15 cellular contexts compared by ENCODE assay signal in the genomic region with DNA sequence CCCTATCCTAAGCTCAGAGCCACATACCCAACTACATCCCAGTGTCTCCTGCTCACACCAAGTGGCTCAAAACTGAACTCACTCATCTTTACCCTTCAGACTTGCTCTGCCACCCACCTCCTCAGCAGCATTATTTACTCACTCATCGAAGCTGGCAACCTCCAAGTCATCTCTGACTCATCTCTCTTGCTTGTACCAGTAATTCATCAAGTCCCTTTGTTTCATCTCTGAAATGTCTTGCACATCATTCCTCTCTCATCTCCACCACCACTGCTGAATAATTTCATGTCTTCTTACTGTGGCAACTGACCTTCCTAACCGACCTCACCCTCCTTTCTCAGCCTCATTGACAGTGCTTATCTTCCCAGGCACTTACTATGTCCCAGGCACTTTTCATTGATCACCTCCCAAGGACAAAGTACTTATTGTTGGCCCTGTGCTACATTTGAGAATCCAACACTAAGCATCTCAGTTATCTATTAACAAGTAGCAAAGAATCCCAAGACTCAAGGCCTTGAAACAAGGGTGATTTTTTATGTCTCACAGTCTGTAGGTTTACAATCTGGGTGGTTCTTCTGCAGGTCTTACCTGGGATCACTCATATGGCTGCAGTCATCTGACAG.
DNase-seq lines count a peak whose midpoint lies in the region; ATAC-seq, FAIRE-seq and TF ChIP-seq lines count a peak whose summit lies in the region.
"Had no signal": no experiment of that assay in that cellular context is flagged by ENCODE, and none has a peak within 500 bp of the region (broad histone marks: within the 10 kb centered on the region; RNA-seq: fewer than 3 reads in every experiment).

No MANE protein-coding gene starts in this region.

- intact Hi-C loops in activated naive CD4-positive, alpha-beta T cell treated with anti-CD3 and anti-CD28 coated beads for 36 hours (cut with micrococcal nuclease): loop anchor here (1.0 to 5.0 kb wide), 3 partner anchors 10 to 67 kb away; no protein-coding TSS in a partner anchor

- peak; percentile 55 for DNase-seq in activated naive CD4-positive, alpha-beta T cell treated with anti-CD3 and anti-CD28 coated beads for 36 hours
- DNase-seq in activated naive CD4-positive, alpha-beta T cell treated with anti-CD3 and anti-CD28 coated beads, Interleukin-2, amount 10 ng/mL, durations not matched to agents 7 days and 5 days: no peak
- DNase-seq in LHCN-M2 (ENCODE audit: low read depth) (peak; percentile 5), dedifferentiated amniotic fluid mesenchymal stem cell (ENCODE audit: extremely low spot score) (peak; percentile 38), GM12892 (ENCODE audit: insufficient read length) (no peak), chondrocyte (ENCODE audit: low spot score) (no peak)
- peak; percentile 22 for DNase-seq in stimulated activated CD4-positive, alpha-beta T cell treated with anti-CD3 and anti-CD28 coated beads, Interleukin-4, amount 100 ng/mL, for 24 hours
- DNase-seq: activated naive CD4-positive, alpha-beta T cell treated with anti-CD3 and anti-CD28 coated beads, Interleukin-2, amount 50 U/mL, for 16 hours; AML-193; GOT3; MM.1S; NCI-H2171 treated with DMSO at 0.1 percent for 48 hours had no signal

- no peak for ATAC-seq in GM21723 (IDR thresholded peaks at IDR 0.05; ENCODE audit: unreplicated experiment)
- ATAC-seq: GM12878 had no signal

- H3K27me3 Mint-ChIP-seq in activated naive CD4-positive, alpha-beta T cell treated with anti-CD3 and anti-CD28 coated beads for 36 hours (ENCODE audit: low read depth): peaks cover 14% of the 10 kb centered on the region
- peaks cover 11% of the 10 kb centered on the region for H3K27me3 Mint-ChIP-seq in activated naive CD4-positive, alpha-beta T cell treated with anti-CD3 and anti-CD28 coated beads, Interleukin-2, amount 10 ng/mL, durations not matched to agents 7 days and 5 days
- H3K27me3 Mint-ChIP-seq in chondrocyte (ENCODE audit: low read depth): peaks cover 11% of the 10 kb centered on the region

- no peak for TF ChIP-seq POLR2A in GM12892 (IDR thresholded peaks at IDR 0.05; ENCODE audit: low read depth, low read length)

- no peak overlapping the region for H3K27ac Mint-ChIP-seq in activated naive CD4-positive, alpha-beta T cell treated with anti-CD3 and anti-CD28 coated beads for 36 hours
- H3K27ac Mint-ChIP-seq in activated naive CD4-positive, alpha-beta T cell treated with anti-CD3 and anti-CD28 coated beads, Interleukin-2, amount 10 ng/mL, durations not matched to agents 7 days and 5 days: no peak overlapping the region
- no peak overlapping the region for H3K27ac Mint-ChIP-seq in chondrocyte (ENCODE audit: unreplicated experiment)

- peaks cover 8% of the 10 kb centered on the region for H3K4me1 Mint-ChIP-seq in activated naive CD4-positive, alpha-beta T cell treated with anti-CD3 and anti-CD28 coated beads for 36 hours (ENCODE audit: low read depth)
- no peaks in the 10 kb centered on the region for H3K4me1 Mint-ChIP-seq in activated naive CD4-positive, alpha-beta T cell treated with anti-CD3 and anti-CD28 coated beads, Interleukin-2, amount 10 ng/mL, durations not matched to agents 7 days and 5 days
- H3K4me1 Mint-ChIP-seq in chondrocyte (ENCODE audit: low read depth): no peaks in the 10 kb centered on the region

- H3K9me3 Mint-ChIP-seq in activated naive CD4-positive, alpha-beta T cell treated with anti-CD3 and anti-CD28 coated beads for 36 hours: no peaks in the 10 kb centered on the region
- H3K9me3 Mint-ChIP-seq in activated naive CD4-positive, alpha-beta T cell treated with anti-CD3 and anti-CD28 coated beads, Interleukin-2, amount 10 ng/mL, durations not matched to agents 7 days and 5 days: no peaks in the 10 kb centered on the region
- no peaks in the 10 kb centered on the region for H3K9me3 Mint-ChIP-seq in chondrocyte (ENCODE audit: low read depth)

- no peaks in the 10 kb centered on the region for H3K36me3 Mint-ChIP-seq in activated naive CD4-positive, alpha-beta T cell treated with anti-CD3 and anti-CD28 coated beads for 36 hours (ENCODE audit: low read depth)
- no peaks in the 10 kb centered on the region for H3K36me3 Mint-ChIP-seq in activated naive CD4-positive, alpha-beta T cell treated with anti-CD3 and anti-CD28 coated beads, Interleukin-2, amount 10 ng/mL, durations not matched to agents 7 days and 5 days
- no peaks in the 10 kb centered on the region for H3K36me3 Mint-ChIP-seq in chondrocyte (ENCODE audit: low read depth)

- FAIRE-seq in GM12892 (lab: Jason Lieb, UNC): no peak
- FAIRE-seq: colon, GM12878 had no signal

- no peak for TF ChIP-seq CTCF in chondrocyte (IDR thresholded peaks at IDR 0.05)

- CTCF ChIA-PET in activated naive CD4-positive, alpha-beta T cell treated with anti-CD3 and anti-CD28 coated beads for 36 hours (lab: Charles Lee): interaction anchor here (1.6 kb wide), 1 partner anchor 53 kb away, joined by 3 read pairs; no protein-coding TSS in a partner anchor
- CTCF ChIA-PET in activated naive CD4-positive, alpha-beta T cell treated with anti-CD3 and anti-CD28 coated beads, Interleukin-2, amount 10 ng/mL, durations not matched to agents 7 days and 5 days (lab: Charles Lee): no interaction called here

- H3K4me3 Mint-ChIP-seq in activated naive CD4-positive, alpha-beta T cell treated with anti-CD3 and anti-CD28 coated beads for 36 hours: no peak overlapping the region
- no peak overlapping the region for H3K4me3 Mint-ChIP-seq in activated naive CD4-positive, alpha-beta T cell treated with anti-CD3 and anti-CD28 coated beads, Interleukin-2, amount 10 ng/mL, durations not matched to agents 7 days and 5 days
- H3K4me3 Mint-ChIP-seq in chondrocyte (ENCODE audit: unreplicated experiment): no peak overlapping the region

Comparison
In these comparisons a context has a peak if more than half of its experiments do, and no peak if none do; other contexts are left out.
1. DNase-seq: peak in activated naive CD4-positive, alpha-beta T cell treated with anti-CD3 and anti-CD28 coated beads for 36 hours (single experiment), LHCN-M2 (single experiment), dedifferentiated amniotic fluid mesenchymal stem cell (single experiment) and stimulated activated CD4-positive, alpha-beta T cell treated with anti-CD3 and anti-CD28 coated beads, Interleukin-4, amount 100 ng/mL, for 24 hours (single experiment); none in activated naive CD4-positive, alpha-beta T cell treated with anti-CD3 and anti-CD28 coated beads, Interleukin-2, amount 10 ng/mL, durations not matched to agents 7 days and 5 days (single experiment), GM12892 (single experiment) and chondrocyte (single experiment).